Comparison of ENCODE assay signal across 9 cellular contexts in the genomic region with DNA sequence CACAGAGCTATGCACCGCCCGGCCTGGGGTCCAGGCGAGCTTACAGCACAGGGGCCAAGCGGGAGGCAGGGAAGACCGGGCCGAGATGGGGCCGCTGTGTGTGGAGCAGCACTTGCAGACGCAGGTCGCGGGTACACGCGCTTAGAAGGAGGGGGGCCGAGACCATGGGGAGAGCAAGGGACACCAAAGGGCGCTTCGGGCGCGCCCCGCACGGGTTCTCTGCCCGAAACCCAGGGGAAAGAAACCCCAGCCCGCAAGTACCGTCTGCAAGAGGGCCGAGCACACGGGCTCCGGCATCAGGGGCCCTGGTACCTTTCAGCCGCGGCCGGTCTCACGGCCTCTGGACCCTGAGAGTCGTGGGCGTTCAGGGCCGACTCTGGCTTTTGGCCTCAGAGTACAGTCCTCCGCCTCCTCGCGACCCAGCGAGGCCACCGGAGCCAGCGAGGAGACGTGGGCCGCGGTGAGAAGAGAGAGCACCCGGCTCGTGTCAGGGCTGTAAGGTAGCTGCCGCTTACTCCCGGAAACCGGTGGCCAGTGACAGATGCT. TPM values are rescaled to one million over a fixed set of nuclear protein-coding genes. Genes with fewer than 3 reads are reported as not detected.
DNase-seq lines count a peak whose midpoint lies in the region; ATAC-seq and TF ChIP-seq lines count a peak whose summit lies in the region.
"Had no signal": no experiment of that assay in that cellular context is flagged by ENCODE, and none has a peak within 500 bp of the region (broad histone marks: within the 10 kb centered on the region; RNA-seq: fewer than 3 reads in every experiment).

No MANE protein-coding gene starts in this region.

- peak overlapping the region; percentile 66 to 95 (median 93) for H3K27ac ChIP-seq in body of pancreas
- peak overlapping the region; percentile 70 for H3K27ac ChIP-seq in temporal lobe (ENCODE audit: low read depth, low read length)

- H3K4me1 ChIP-seq in NT2/D1 (ENCODE audit: insufficient read depth, insufficient read length), result no peaks in the 10 kb centered on the region
- peaks cover 9% of the 10 kb centered on the region for H3K4me1 ChIP-seq in body of pancreas

- no peak for TF ChIP-seq POLR2A in body of pancreas (IDR thresholded peaks at IDR 0.05)

- DNase-seq in NCI-H82 (lab: John Stamatoyannopoulos, UW) (peak; percentile 59), NCI-H82 treated with DMSO at 0.1 percent for 48 hours (lab: John Stamatoyannopoulos, UW; ENCODE audit: unreplicated experiment) (no peak), NT2/D1 (ENCODE audit: low read depth, low spot score) (no peak), body of pancreas (peak in 3 of 4 donors; percentile 16 to 28 (median 23)), kidney epithelial cell (ENCODE audit: low read depth) (no peak), NCI-H1105 (lab: John Stamatoyannopoulos, UW) (no peak)

- intact Hi-C loops in body of pancreas (cut with DNase I), result no loop called here

- no peaks in the 10 kb centered on the region for H3K9me3 ChIP-seq in NT2/D1 (ENCODE audit: insufficient read depth, low read length)
- H3K9me3 ChIP-seq in body of pancreas, result no peaks in the 10 kb centered on the region

- peak overlapping the region; percentile 68 for H3K4me3 ChIP-seq in NT2/D1 (ENCODE audit: insufficient read length, low read depth)
- peak overlapping the region; percentile 30 to 51 for H3K4me3 ChIP-seq in body of pancreas
- peak overlapping the region; percentile 93 for H3K4me3 ChIP-seq in kidney epithelial cell (ENCODE audit: low read depth, low read length)

- H3K27me3 ChIP-seq in NT2/D1 (ENCODE audit: insufficient read depth, insufficient read length), result no peaks in the 10 kb centered on the region
- H3K27me3 ChIP-seq in body of pancreas, result no peaks in the 10 kb centered on the region
- H3K27me3 ChIP-seq in kidney epithelial cell (ENCODE audit: control insufficient read depth, insufficient read depth, low read length), result no peaks in the 10 kb centered on the region

- H3K36me3 ChIP-seq in NT2/D1 (ENCODE audit: insufficient read depth, insufficient read length, low read length) (peaks cover 3% of the 10 kb centered on the region), body of pancreas (replicated peaks in 1 of 2; ENCODE audit: insufficient read depth in 1 of 2, low read depth in 2 of 2) (no peaks in the 10 kb centered on the region), kidney epithelial cell (ENCODE audit: control insufficient read depth, insufficient read depth, low read length) (no peaks in the 10 kb centered on the region)

- peak overlapping the region; percentile 79 for H3K9ac ChIP-seq in NT2/D1 (ENCODE audit: insufficient read length, low read depth)

- ATAC-seq in body of pancreas (no peak), HG02798 (IDR thresholded peaks at IDR 0.05; ENCODE audit: poor library complexity, unreplicated experiment) (no peak)

- no peak for TF ChIP-seq CTCF in body of pancreas (IDR thresholded peaks at IDR 0.05)
- no peak for TF ChIP-seq CTCF in kidney epithelial cell (IDR thresholded peaks at IDR 0.05; ENCODE audit: insufficient read depth, low read length, poor library complexity, severe bottlenecking)

- 0% methylated on average over 10 to 26 of the region's 46 CpGs for WGBS in body of pancreas, 2 donors

RNA-seq across cellular contexts. Expression of gene EOLA2, which starts 0.3 kb away (rescaled TPM):
- 10 to 100 TPM; 13.2 to 15.0 TPM for total RNA-seq in body of pancreas
- 27.2 and 30.0 TPM in 2 replicates for total RNA-seq in kidney epithelial cell
- total RNA-seq in temporal lobe, result 13.5 TPM

RNA-seq across cellular contexts. Expression of gene HSFX4, which starts 8.6 kb away (rescaled TPM):
- not detected for total RNA-seq in body of pancreas
- not detected in 2 replicates for total RNA-seq in kidney epithelial cell
- total RNA-seq in temporal lobe, result not detected
- total RNA-seq: Daoy had no signal

RNA-seq across cellular contexts. Expression of gene MAGEA8, which starts 57.0 kb away (rescaled TPM):
- not detected for total RNA-seq in body of pancreas
- not detected in 2 replicates for total RNA-seq in kidney epithelial cell
- total RNA-seq in temporal lobe, result not detected
- total RNA-seq: Daoy had no signal

Comparison
In these comparisons a context has a peak if more than half of its experiments do, and no peak if none do; other contexts are left out.
1. DNase-seq: peak in NCI-H82 (single experiment) and body of pancreas (3 of 4); none in NCI-H82 treated with DMSO at 0.1 percent for 48 hours (single experiment), NT2/D1 (single experiment), kidney epithelial cell (single experiment) and NCI-H1105 (single experiment).
2. H3K4me3 ChIP-seq: peak in every context shown above with its lines; median percentile 93 in kidney epithelial cell; 68 in NT2/D1; 40 in body of pancreas.